ENCODE assay signal across 8 cellular contexts in the genomic region with DNA sequence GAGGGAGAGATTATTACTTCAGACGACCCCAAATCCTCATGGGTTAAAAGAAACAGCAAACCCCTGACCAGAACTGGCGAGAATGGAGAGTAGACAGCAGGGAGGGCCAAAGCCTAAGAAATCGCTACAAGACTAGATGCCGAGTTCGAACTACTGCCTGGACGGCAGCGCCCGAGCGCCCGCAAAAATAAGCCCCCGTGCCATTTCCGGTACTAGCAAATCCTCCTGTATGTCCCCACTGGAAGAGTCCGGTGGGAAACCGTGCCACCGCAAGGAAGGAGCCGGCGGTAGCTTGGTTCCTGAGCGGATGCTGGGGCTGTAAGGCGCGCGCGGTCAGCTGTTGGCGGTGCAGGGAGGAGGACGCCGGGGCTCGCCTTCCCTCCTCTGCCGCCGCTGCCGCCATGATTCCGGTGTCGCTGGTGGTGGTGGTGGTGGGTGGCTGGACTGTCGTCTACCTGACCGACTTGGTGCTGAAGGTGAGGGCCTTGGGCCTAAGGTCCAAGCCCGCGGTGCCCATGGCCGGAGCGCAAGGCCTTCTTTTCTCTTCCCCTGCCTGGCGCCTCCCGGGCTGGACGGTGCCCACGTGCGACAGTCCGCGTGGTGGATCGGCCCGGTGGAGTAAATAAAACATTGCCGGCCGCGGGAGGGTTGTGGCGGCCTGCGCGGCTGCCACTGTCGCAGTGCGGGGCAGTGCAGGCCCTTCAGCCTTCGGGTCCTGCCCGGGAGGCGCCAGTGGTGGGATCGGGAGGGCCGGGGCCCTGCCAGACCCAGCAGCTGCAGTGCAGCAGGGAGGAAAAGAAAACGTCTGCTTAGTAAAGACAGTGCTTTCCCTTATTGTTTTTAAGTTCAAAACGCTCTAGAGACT. TPM values are rescaled to one million over a fixed set of nuclear protein-coding genes. Genes with fewer than 3 reads are reported as not detected.
A peak's percentile ranks its signal among the peaks of the same experiment; 100 is the strongest.
DNase-seq lines count a peak whose midpoint lies in the region; ATAC-seq lines count a peak whose summit lies in the region.

A gene (plus strand): TSS at position 284 of the 865 bp plus-strand sequence. CDS start 118 bp downstream, at position 402.

- WGBS in mesendoderm (ENCODE audit: extremely low coverage, insufficient coverage, low lambda C conversion rate), result no CpG with 5 or more reads among the region's 61 CpGs

- H3K9me3 ChIP-seq in endocrine pancreas (ENCODE audit: control insufficient read depth, low read length), result no peaks in the 10 kb centered on the region

- H3K27me3 ChIP-seq in endocrine pancreas (ENCODE audit: control insufficient read depth, insufficient read depth, low read length), result no peaks in the 10 kb centered on the region
- H3K27me3 ChIP-seq in mesendoderm (ENCODE audit: insufficient read depth, low read length, poor library complexity), result no peaks in the 10 kb centered on the region

- H3K9ac ChIP-seq in endocrine pancreas (ENCODE audit: control insufficient read depth, insufficient read depth, low read length) (peak within 1 kb of the TSS; percentile 82), mesendoderm (ENCODE audit: low read length) (peak within 1 kb of the TSS; percentile 89)

- H4K8ac ChIP-seq in mesendoderm (ENCODE audit: low read depth, low read length), result peak within 1 kb of the TSS; percentile 28

- peak within 1 kb of the TSS; percentile 70 for H2BK5ac ChIP-seq in mesendoderm (ENCODE audit: low read length)

- H3K4me2 ChIP-seq in mesendoderm (ENCODE audit: low read length), result peak within 1 kb of the TSS; percentile 38

- DNase-seq in COR-L47 (lab: John Stamatoyannopoulos, UW), result peak; percentile 73
- DNase-seq in HT-29 (ENCODE audit: low spot score), result peak; percentile 87
- peak; percentile 49 to 71 for DNase-seq in NOMO-1 (lab: John Stamatoyannopoulos, UW; ENCODE audit: unreplicated experiment in 2 of 2)
- DNase-seq in activated CD8-positive, alpha-beta memory T cell treated with anti-CD3 and anti-CD28 coated beads for 4 hours (ENCODE audit: low read depth in 2 of 2), result peak; percentile 59 to 69
- peak; percentile 91 for DNase-seq in mesendoderm
- DNase-seq in stimulated activated CD8-positive, alpha-beta memory T cell treated with anti-CD3 and anti-CD28 coated beads, Interleukin-12 subunit alpha, Interleukin-12 subunit beta, amount 100 ng/mL, for 4 hours (ENCODE audit: low read depth), result peak; percentile 63

- peak; percentile 75 for ATAC-seq in GM21360 (IDR thresholded peaks at IDR 0.05; ENCODE audit: unreplicated experiment)

- no peak within 1 kb of the TSS for H4K5ac ChIP-seq in mesendoderm (ENCODE audit: low read length)

- H3K4me1 ChIP-seq in endocrine pancreas (ENCODE audit: control insufficient read depth, insufficient read depth, low read length) (peaks cover 8% of the 10 kb centered on the region), mesendoderm (ENCODE audit: control insufficient read depth, low read depth, low read length) (no peaks in the 10 kb centered on the region)

- no peaks in the 10 kb centered on the region for H3K36me3 ChIP-seq in endocrine pancreas (ENCODE audit: control insufficient read depth, insufficient read depth, low read length)
- no peaks in the 10 kb centered on the region for H3K36me3 ChIP-seq in mesendoderm (ENCODE audit: control insufficient read depth, insufficient read depth, low read length)

- no peaks in the 10 kb centered on the region for H3K79me2 ChIP-seq in mesendoderm (ENCODE audit: control insufficient read depth, insufficient read depth, low read length)

- H2BK120ac ChIP-seq in mesendoderm (ENCODE audit: low read depth, low read length), result no peak within 1 kb of the TSS

- H3K4ac ChIP-seq in mesendoderm (ENCODE audit: low read depth, low read length), result no peak within 1 kb of the TSS

- H3K56ac ChIP-seq in mesendoderm (ENCODE audit: low read length), result peak within 1 kb of the TSS; percentile 93

- no peak within 1 kb of the TSS for H3K27ac ChIP-seq in mesendoderm (ENCODE audit: low read depth, low read length)

- H3K18ac ChIP-seq in mesendoderm (ENCODE audit: low read length), result no peak within 1 kb of the TSS

- H3K4me3 ChIP-seq in endocrine pancreas (ENCODE audit: control insufficient read depth, insufficient read depth, low read length) (peak within 1 kb of the TSS; percentile 89), mesendoderm (ENCODE audit: low read length) (peak within 1 kb of the TSS; percentile 72)

- H2AK5ac ChIP-seq in mesendoderm (ENCODE audit: low read length), result no peak within 1 kb of the TSS

- no peak within 1 kb of the TSS for H2BK15ac ChIP-seq in mesendoderm (replicated peaks; ENCODE audit: low read depth)

- H3K23ac ChIP-seq in mesendoderm (ENCODE audit: low read length), result no peak within 1 kb of the TSS

- no peaks in the 10 kb centered on the region for H3K79me1 ChIP-seq in mesendoderm (ENCODE audit: low read length)

RNA-seq across cellular contexts. Expression of the gene that starts here (rescaled TPM):
- total RNA-seq in HT-29 (2014; rRNA removed; shearing (Covaris generic)), result 1.7 and 3.7 TPM in 2 replicates
- polyA plus RNA-seq in mesendoderm (2013, experiment 1 of 2), result 5.0 TPM
- 5.0 TPM for polyA plus RNA-seq in mesendoderm (2013, experiment 2 of 2)
